1 cellular context compared by ENCODE assay signal in the genomic region with DNA sequence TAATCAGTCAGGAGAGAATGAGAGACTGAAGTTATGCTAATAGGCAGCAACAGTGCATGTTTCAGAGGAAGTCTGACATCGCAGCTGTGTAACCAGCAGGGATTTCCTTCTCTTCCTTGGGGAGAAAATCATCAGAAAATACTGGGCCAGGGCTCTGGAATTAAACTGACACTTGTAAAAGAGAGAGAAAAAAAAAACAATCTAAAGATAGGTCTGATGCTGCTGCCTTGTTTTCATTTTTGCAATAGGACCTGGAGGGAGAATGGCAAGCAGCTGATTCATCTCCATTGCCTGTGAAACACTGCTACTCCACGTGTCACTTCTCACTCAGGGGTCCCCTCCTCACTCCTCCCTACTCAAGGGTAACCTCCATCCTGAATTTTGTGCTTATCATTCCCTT.
A peak's percentile ranks its signal among the peaks of the same experiment; 100 is the strongest.
TF ChIP-seq lines count a peak whose summit lies in the region.

No MANE protein-coding gene starts in this region.

TF ChIP-seq in K562, 482 proteins besides CTCF, POLR2A, EP300 and RAD21:
- peak; percentile 26; the same call in 1 of the 2 replicates for TF ChIP-seq L3MBTL2 (IDR thresholded peaks at IDR 0.05)
- peak; percentile 66 for TF ChIP-seq NFIC (IDR thresholded peaks at IDR 0.05)
- TF ChIP-seq ZSCAN32 (CRISPR knock-in tag; IDR thresholded peaks at IDR 0.05) = no peak
- no peak for TF ChIP-seq SP2 (IDR thresholded peaks at IDR 0.05; ENCODE audit: extremely low read depth, low read depth, low read length, poor library complexity, severe bottlenecking)
- TF ChIP-seq FOXK2 (conservative IDR thresholded peaks at IDR 0.05 in 1 of 2, IDR thresholded peaks at IDR 0.05 in 1 of 2; ENCODE audit: low read depth in 2 of 2) = peak in 1 of 2 experiments; percentile 50; a peak in 1 of 4 replicates
- TF ChIP-seq, protein P1, sequence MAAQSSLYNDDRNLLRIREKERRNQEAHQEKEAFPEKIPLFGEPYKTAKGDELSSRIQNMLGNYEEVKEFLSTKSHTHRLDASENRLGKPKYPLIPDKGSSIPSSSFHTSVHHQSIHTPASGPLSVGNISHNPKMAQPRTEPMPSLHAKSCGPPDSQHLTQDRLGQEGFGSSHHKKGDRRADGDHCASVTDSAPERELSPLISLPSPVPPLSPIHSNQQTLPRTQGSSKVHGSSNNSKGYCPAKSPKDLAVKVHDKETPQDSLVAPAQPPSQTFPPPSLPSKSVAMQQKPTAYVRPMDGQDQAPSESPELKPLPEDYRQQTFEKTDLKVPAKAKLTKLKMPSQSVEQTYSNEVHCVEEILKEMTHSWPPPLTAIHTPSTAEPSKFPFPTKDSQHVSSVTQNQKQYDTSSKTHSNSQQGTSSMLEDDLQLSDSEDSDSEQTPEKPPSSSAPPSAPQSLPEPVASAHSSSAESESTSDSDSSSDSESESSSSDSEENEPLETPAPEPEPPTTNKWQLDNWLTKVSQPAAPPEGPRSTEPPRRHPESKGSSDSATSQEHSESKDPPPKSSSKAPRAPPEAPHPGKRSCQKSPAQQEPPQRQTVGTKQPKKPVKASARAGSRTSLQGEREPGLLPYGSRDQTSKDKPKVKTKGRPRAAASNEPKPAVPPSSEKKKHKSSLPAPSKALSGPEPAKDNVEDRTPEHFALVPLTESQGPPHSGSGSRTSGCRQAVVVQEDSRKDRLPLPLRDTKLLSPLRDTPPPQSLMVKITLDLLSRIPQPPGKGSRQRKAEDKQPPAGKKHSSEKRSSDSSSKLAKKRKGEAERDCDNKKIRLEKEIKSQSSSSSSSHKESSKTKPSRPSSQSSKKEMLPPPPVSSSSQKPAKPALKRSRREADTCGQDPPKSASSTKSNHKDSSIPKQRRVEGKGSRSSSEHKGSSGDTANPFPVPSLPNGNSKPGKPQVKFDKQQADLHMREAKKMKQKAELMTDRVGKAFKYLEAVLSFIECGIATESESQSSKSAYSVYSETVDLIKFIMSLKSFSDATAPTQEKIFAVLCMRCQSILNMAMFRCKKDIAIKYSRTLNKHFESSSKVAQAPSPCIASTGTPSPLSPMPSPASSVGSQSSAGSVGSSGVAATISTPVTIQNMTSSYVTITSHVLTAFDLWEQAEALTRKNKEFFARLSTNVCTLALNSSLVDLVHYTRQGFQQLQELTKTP (IDR thresholded peaks at IDR 0.05; ENCODE audit: low read depth in 1 of 2, partially characterized antibody in 2 of 2) = peak in 1 of 2 experiments; percentile 88
